In the genomic region with DNA sequence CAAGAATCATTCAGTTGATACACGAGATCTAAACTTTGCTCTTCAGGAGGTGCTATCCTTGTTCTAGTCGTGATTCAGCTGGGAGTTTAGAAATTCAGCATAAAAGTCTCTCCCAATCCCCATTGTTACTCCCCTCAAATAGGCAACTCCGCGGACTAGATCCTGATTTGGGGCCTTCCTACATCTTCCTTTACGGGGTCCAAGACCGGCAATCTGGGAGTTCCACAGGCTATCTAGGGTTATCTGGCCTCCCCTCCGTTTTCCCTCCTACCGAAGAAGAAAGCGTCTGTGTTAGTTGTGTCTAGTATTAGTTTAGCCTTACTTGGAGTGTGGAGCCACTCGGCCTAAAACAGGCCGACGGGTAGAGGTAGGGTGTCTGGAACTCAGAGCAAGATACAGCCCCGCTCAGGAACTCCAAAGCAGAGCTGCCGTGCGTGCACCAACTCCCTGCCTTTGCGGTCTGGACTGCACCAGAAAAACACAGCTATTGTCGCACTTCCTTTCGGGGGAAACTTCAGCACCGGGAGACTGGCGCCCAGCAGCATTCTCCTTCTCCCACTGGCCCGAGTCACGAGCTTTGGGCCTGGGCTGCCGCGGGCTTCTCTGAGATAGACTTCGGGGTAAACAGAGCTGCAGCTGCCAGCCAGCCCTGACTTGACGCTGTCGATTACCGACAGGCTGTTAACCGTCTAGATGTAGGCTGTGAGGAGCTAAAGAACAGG, we compare ENCODE assay signal across 12 cellular contexts. TPM values are rescaled to one million over a fixed set of nuclear protein-coding genes. Genes with fewer than 3 reads are reported as not detected.
DNase-seq lines count a peak whose midpoint lies in the region; ATAC-seq lines count a peak whose summit lies in the region.
"Had no signal": no experiment of that assay in that cellular context is flagged by ENCODE, and none has a peak within 500 bp of the region (broad histone marks: within the 10 kb centered on the region; RNA-seq: fewer than 3 reads in every experiment).

No MANE protein-coding gene starts in this region.

- no peaks in the 10 kb centered on the region for H3K9me3 Mint-ChIP-seq in stimulated activated naive CD8-positive, alpha-beta T cell treated with anti-CD3 and anti-CD28 coated beads, Interleukin-15, Interleukin-2, amounts not matched to agents 100 ng/mL and 50 ng/mL, for 24 hours
- H3K9me3 Mint-ChIP-seq in central memory CD8-positive, alpha-beta T cell: no peaks in the 10 kb centered on the region

- ATAC-seq in stimulated activated naive CD8-positive, alpha-beta T cell treated with anti-CD3 and anti-CD28 coated beads, Interleukin-15, Interleukin-2, amounts not matched to agents 100 U/mL and 50 U/mL, for 24 hours: no peak
- no peak for ATAC-seq in central memory CD8-positive, alpha-beta T cell (replicated peaks; ENCODE audit: extremely low read depth, poor library complexity, severe bottlenecking)
- no peak for ATAC-seq in GM21717 (IDR thresholded peaks at IDR 0.05; ENCODE audit: unreplicated experiment)

- 2% methylated on average over 20 of the region's 29 CpGs for WGBS in mesenchymal stem cell

- peak overlapping the region; percentile 76 for H3K4me3 Mint-ChIP-seq in stimulated activated naive CD8-positive, alpha-beta T cell treated with anti-CD3 and anti-CD28 coated beads, Interleukin-15, Interleukin-2, amounts not matched to agents 100 ng/mL and 50 ng/mL, for 24 hours
- H3K4me3 Mint-ChIP-seq in central memory CD8-positive, alpha-beta T cell: peak overlapping the region; percentile 34

- no peak overlapping the region for H3K9ac ChIP-seq in mesenchymal stem cell (ENCODE audit: low read length)

- H3K27me3 Mint-ChIP-seq in stimulated activated naive CD8-positive, alpha-beta T cell treated with anti-CD3 and anti-CD28 coated beads, Interleukin-15, Interleukin-2, amounts not matched to agents 100 ng/mL and 50 ng/mL, for 24 hours: peaks cover 82% of the 10 kb centered on the region
- H3K27me3 Mint-ChIP-seq in central memory CD8-positive, alpha-beta T cell: peaks cover 87% of the 10 kb centered on the region

- no peaks in the 10 kb centered on the region for H3K36me3 ChIP-seq in mesenchymal stem cell (ENCODE audit: control insufficient read depth in 1 of 2, insufficient read depth in 2 of 2, low read depth in 1 of 2, low read length in 2 of 2)

- no peak overlapping the region for H3K4ac ChIP-seq in mesenchymal stem cell (ENCODE audit: low read depth in 1 of 2, low read length in 2 of 2)

- H2BK5ac ChIP-seq in mesenchymal stem cell (ENCODE audit: low read depth, low read length, poor library complexity, severe bottlenecking): no peak overlapping the region

- H2BK15ac ChIP-seq in mesenchymal stem cell (ENCODE audit: low read depth, poor library complexity, severe bottlenecking): no peak overlapping the region

- no peak overlapping the region for H3K4me3 ChIP-seq in mesenchymal stem cell (ENCODE audit: insufficient read depth in 1 of 2, low read depth in 1 of 2, low read length in 2 of 2)

- H2AFZ ChIP-seq in mesenchymal stem cell (ENCODE audit: low read depth, low read length): no peak overlapping the region

- H3K36me3 Mint-ChIP-seq in stimulated activated naive CD8-positive, alpha-beta T cell treated with anti-CD3 and anti-CD28 coated beads, Interleukin-15, Interleukin-2, amounts not matched to agents 100 ng/mL and 50 ng/mL, for 24 hours (ENCODE audit: low read depth): no peaks in the 10 kb centered on the region
- peaks cover 2% of the 10 kb centered on the region for H3K36me3 Mint-ChIP-seq in central memory CD8-positive, alpha-beta T cell (ENCODE audit: insufficient read depth)

- H3K4me2 ChIP-seq in mesenchymal stem cell (ENCODE audit: low read length, poor library complexity, severe bottlenecking): peak overlapping the region; percentile 32

- no peak overlapping the region for H3K14ac ChIP-seq in mesenchymal stem cell (ENCODE audit: low read length in 2 of 2)

- H3K4me1 ChIP-seq in mesenchymal stem cell (ENCODE audit: control insufficient read depth, insufficient read depth, low read depth, low read length): peaks cover 17% of the 10 kb centered on the region

- no peak overlapping the region for H4K91ac ChIP-seq in mesenchymal stem cell (ENCODE audit: low read length)

- no peak for DNase-seq in stimulated activated naive CD8-positive, alpha-beta T cell treated with anti-CD3 and anti-CD28 coated beads, Interleukin-15, Interleukin-2, amounts not matched to agents 100 U/mL and 50 U/mL, for 24 hours
- no peak for DNase-seq in central memory CD8-positive, alpha-beta T cell (ENCODE audit: low spot score in 2 of 2)
- DNase-seq in mesenchymal stem cell (peak; percentile 20), occipital lobe (lab: John Stamatoyannopoulos, UW) (no peak), NCI-H2081 (lab: John Stamatoyannopoulos, UW) (no peak), NCI-H2029 treated with DMSO at 0.1 percent for 48 hours (lab: John Stamatoyannopoulos, UW) (no peak)
- DNase-seq: DND-41 had no signal

- H3K9me3 ChIP-seq in mesenchymal stem cell (ENCODE audit: control insufficient read depth, low read length): no peaks in the 10 kb centered on the region

- H3K27ac Mint-ChIP-seq in stimulated activated naive CD8-positive, alpha-beta T cell treated with anti-CD3 and anti-CD28 coated beads, Interleukin-15, Interleukin-2, amounts not matched to agents 100 ng/mL and 50 ng/mL, for 24 hours: no peak overlapping the region
- no peak overlapping the region for H3K27ac Mint-ChIP-seq in central memory CD8-positive, alpha-beta T cell (ENCODE audit: low read depth)

- no peak overlapping the region for H3K23ac ChIP-seq in mesenchymal stem cell (ENCODE audit: low read length in 2 of 2)

- H3K27ac ChIP-seq in mesenchymal stem cell (ENCODE audit: low read length, poor library complexity, severe bottlenecking): no peak overlapping the region
- H3K27ac ChIP-seq: VCaP had no signal

- H3K4me1 Mint-ChIP-seq in stimulated activated naive CD8-positive, alpha-beta T cell treated with anti-CD3 and anti-CD28 coated beads, Interleukin-15, Interleukin-2, amounts not matched to agents 100 ng/mL and 50 ng/mL, for 24 hours (ENCODE audit: low read depth): peaks cover 43% of the 10 kb centered on the region
- H3K4me1 Mint-ChIP-seq in central memory CD8-positive, alpha-beta T cell: peaks cover 35% of the 10 kb centered on the region

- H3K18ac ChIP-seq in mesenchymal stem cell (ENCODE audit: low read depth in 1 of 2, low read length in 2 of 2): no peak overlapping the region

- no peaks in the 10 kb centered on the region for H3K79me1 ChIP-seq in mesenchymal stem cell (replicated peaks; ENCODE audit: low read length, poor library complexity, severe bottlenecking)

- H4K8ac ChIP-seq in mesenchymal stem cell (ENCODE audit: low read length): no peak overlapping the region

- no peak overlapping the region for H2AK5ac ChIP-seq in mesenchymal stem cell (ENCODE audit: low read length, severe bottlenecking)

- peaks cover 63 to 77% of the 10 kb centered on the region in 2 experiments for H3K27me3 ChIP-seq in mesenchymal stem cell (ENCODE audit: control insufficient read depth in 1 of 2, insufficient read depth in 1 of 2, low read length in 2 of 2)

- H2BK120ac ChIP-seq in mesenchymal stem cell (ENCODE audit: low read depth, low read length): no peak overlapping the region

- H2BK12ac ChIP-seq in mesenchymal stem cell (ENCODE audit: low read length in 2 of 2): no peak overlapping the region

RNA-seq across cellular contexts. Expression of a gene that starts 1.5 kb away (rescaled TPM):
- polyA plus RNA-seq in mesenchymal stem cell (2013, experiment 1 of 2): not detected
- not detected for polyA plus RNA-seq in mesenchymal stem cell (2013, experiment 2 of 2)
- total RNA-seq in occipital lobe: 3.4 TPM
- total RNA-seq: left lobe of liver, NCI-H460 had no signal

RNA-seq across cellular contexts. Expression of a gene that starts 20.8 kb away (rescaled TPM):
- not detected for polyA plus RNA-seq in mesenchymal stem cell (2013, experiment 1 of 2)
- not detected for polyA plus RNA-seq in mesenchymal stem cell (2013, experiment 2 of 2)
- total RNA-seq in occipital lobe: 0.62 TPM
- total RNA-seq: left lobe of liver had no signal
